ENCODE assay signal across 8 cellular contexts in the genomic region with DNA sequence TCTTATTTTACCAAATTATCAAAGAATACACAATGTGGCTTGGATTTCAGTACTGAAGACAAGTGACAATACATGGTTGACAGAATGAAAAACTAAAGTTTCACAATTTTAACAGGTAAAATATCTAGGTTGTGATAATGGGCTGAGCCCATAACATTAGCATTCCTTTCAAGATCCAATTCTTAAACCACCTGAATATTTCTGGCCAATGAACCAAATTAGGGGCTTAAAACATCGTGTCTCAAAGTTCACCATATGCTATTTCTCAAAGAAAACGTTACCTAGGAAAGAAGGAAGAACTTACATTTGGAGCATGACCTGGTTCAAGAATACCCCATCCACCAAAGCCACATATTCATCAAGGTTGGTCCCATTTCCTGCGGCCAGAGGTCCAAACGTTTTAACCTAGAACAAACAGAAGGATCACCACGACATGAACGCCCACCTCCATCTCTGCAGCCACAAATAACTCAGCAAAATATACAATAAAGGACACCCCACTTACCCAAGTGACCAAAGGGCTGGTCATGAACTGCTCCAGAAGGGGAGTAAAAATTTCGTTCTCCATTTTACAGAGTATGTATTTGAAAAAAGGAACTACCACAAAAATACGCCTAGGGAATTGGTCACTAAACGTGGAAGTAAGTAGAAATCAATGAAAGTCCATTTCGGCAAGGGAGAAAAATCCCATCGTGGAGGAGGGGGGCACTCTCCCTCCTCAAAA. TPM values are rescaled to one million over a fixed set of nuclear protein-coding genes. Genes with fewer than 3 reads are reported as not detected.
DNase-seq lines count a peak whose midpoint lies in the region; ATAC-seq and TF ChIP-seq lines count a peak whose summit lies in the region.

No MANE protein-coding gene starts in this region.

- H3K27me3 ChIP-seq in body of pancreas = no peaks in the 10 kb centered on the region
- no peaks in the 10 kb centered on the region for H3K27me3 ChIP-seq in right lobe of liver
- H3K27me3 ChIP-seq in tibial nerve = no peaks in the 10 kb centered on the region

- H3K4me3 ChIP-seq in body of pancreas (peak overlapping the region; percentile 44 to 98), right lobe of liver (peak overlapping the region; percentile 59 to 67 (median 67)), tibial nerve (peak overlapping the region; percentile 64 to 98 (median 80))

- no peaks in the 10 kb centered on the region for H3K9me3 ChIP-seq in body of pancreas
- H3K9me3 ChIP-seq in right lobe of liver = no peaks in the 10 kb centered on the region
- no peaks in the 10 kb centered on the region for H3K9me3 ChIP-seq in tibial nerve

- H3K27ac ChIP-seq in body of pancreas (peak overlapping the region; percentile 63 to 87 (median 70)), right lobe of liver (peak overlapping the region; percentile 63 to 86 (median 77)), tibial nerve (peak overlapping the region; percentile 67 to 94 (median 90))

- no peaks in the 10 kb centered on the region for H3K36me3 ChIP-seq in body of pancreas (replicated peaks in 1 of 2; ENCODE audit: insufficient read depth in 1 of 2, low read depth in 2 of 2)
- no peaks in the 10 kb centered on the region for H3K36me3 ChIP-seq in right lobe of liver
- peaks cover 0 to under 1% (median 0%) of the 10 kb centered on the region in 3 donors for H3K36me3 ChIP-seq in tibial nerve

- intact Hi-C loops in body of pancreas (cut with DNase I) = no loop called here
- intact Hi-C loops in right lobe of liver (cut with DNase I) = no loop called here

- ATAC-seq in body of pancreas (no peak), right lobe of liver (no peak), GM21825 (IDR thresholded peaks at IDR 0.05; ENCODE audit: unreplicated experiment) (no peak)

- TF ChIP-seq POLR2A in body of pancreas (IDR thresholded peaks at IDR 0.05) (no peak), right lobe of liver (IDR thresholded peaks at IDR 0.05) (no peak), tibial nerve (IDR thresholded peaks at IDR 0.05) (no peak)

- H3K4me1 ChIP-seq in body of pancreas = peaks cover 13% of the 10 kb centered on the region
- no peaks in the 10 kb centered on the region for H3K4me1 ChIP-seq in right lobe of liver
- peaks cover 0 to 34% (median 2%) of the 10 kb centered on the region in 4 donors for H3K4me1 ChIP-seq in tibial nerve

- DNase-seq in DMS79 treated with DMSO at 0.1 percent for 48 hours (lab: John Stamatoyannopoulos, UW) = peak; percentile 75
- DNase-seq in DMS79 (lab: John Stamatoyannopoulos, UW) = no peak
- DNase-seq in NAMALWA (ENCODE audit: low spot score) = peak; percentile 53
- DNase-seq in body of pancreas = peak in 1 of 4 donors; percentile 12
- no peak for DNase-seq in right lobe of liver
- DNase-seq in tibial nerve (ENCODE audit: low spot score in 2 of 2) = peak in 1 of 2 donors; percentile 8
- DNase-seq in LoVo (ENCODE audit: low spot score) = no peak

- TF ChIP-seq EP300 in tibial nerve (IDR thresholded peaks at IDR 0.05) = no peak

- 1 to 5% methylated on average over 11 of the region's 11 CpGs for WGBS in body of pancreas, 2 donors
- 3% methylated on average over 11 of the region's 11 CpGs for WGBS in right lobe of liver (ENCODE audit: insufficient coverage, low coverage, low lambda C conversion rate, missing lambda C conversion rate)
- WGBS in tibial nerve, 2 donors = 4 to 6% methylated on average over 11 of the region's 11 CpGs

- TF ChIP-seq CTCF in body of pancreas (IDR thresholded peaks at IDR 0.05) = no peak
- no peak for TF ChIP-seq CTCF in right lobe of liver (IDR thresholded peaks at IDR 0.05)
- TF ChIP-seq CTCF in tibial nerve (IDR thresholded peaks at IDR 0.05) = no peak

RNA-seq across cellular contexts. Expression of gene CCDC88A, which starts 1.0 kb away (rescaled TPM):
- total RNA-seq in body of pancreas = 10 to 100 TPM; 49.0 to 50.4 TPM
- total RNA-seq in right lobe of liver = 10 to 100 TPM; 11.5 to 26.1 (median 18.5) TPM
- 10 to 100 TPM; 41.0 to 64.7 (median 57.5) TPM for total RNA-seq in tibial nerve

Comparison
In these comparisons a context has a peak if more than half of its experiments do, and no peak if none do; other contexts are left out.
1. DNase-seq: peak in DMS79 treated with DMSO at 0.1 percent for 48 hours (single experiment) and NAMALWA (single experiment); none in DMS79 (single experiment), right lobe of liver (0 of 3) and LoVo (single experiment).
2. Peak in every context shown above with its lines, with median percentiles within 50 percentile points of each other: H3K27ac ChIP-seq and H3K4me3 ChIP-seq.